10 cellular contexts compared by ENCODE assay signal in genomic region chr12:6965714-6966113, GRCh38. TPM values are rescaled to one million over a fixed set of nuclear protein-coding genes. Genes with fewer than 3 reads are reported as not detected.
A peak's percentile ranks its signal among the peaks of the same experiment; 100 is the strongest.
DNase-seq lines count a peak whose midpoint lies in the region; ATAC-seq lines count a peak whose summit lies in the region.
"Had no signal": no experiment of that assay in that cellular context is flagged by ENCODE, and none has a peak within 500 bp of the region (broad histone marks: within the 10 kb centered on the region; RNA-seq: fewer than 3 reads in every experiment).

No MANE protein-coding gene starts in this region.

- H3K36me3 Mint-ChIP-seq in stimulated activated naive CD8-positive, alpha-beta T cell treated with anti-CD3 and anti-CD28 coated beads, Interleukin-15, Interleukin-2, amounts not matched to agents 100 ng/mL and 50 ng/mL, for 24 hours (ENCODE audit: low read depth): peaks cover 68% of the 10 kb centered on the region
- H3K36me3 Mint-ChIP-seq in activated T-helper 1 cell treated with anti-CD3 and anti-CD28 coated beads, Interleukin-12 subunit alpha, Interleukin-12 subunit beta, Interleukin-2, Interleukin-4 antibody, amounts not matched to agents 30 ng/mL and 10 ng/mL and 1 ng/mL, durations not matched to agents 14 hours and 24 hours and 36 hours (ENCODE audit: low read depth): peaks cover 44% of the 10 kb centered on the region

- H3K9ac ChIP-seq in mucosa of rectum (ENCODE audit: low read depth in 1 of 2, low read length in 2 of 2): peak overlapping the region; percentile 33 to 99

- H3K27me3 ChIP-seq in mucosa of rectum (ENCODE audit: control insufficient read depth in 2 of 2, insufficient read depth in 2 of 2, low read length in 2 of 2): no peaks in the 10 kb centered on the region

- H3K4me3 Mint-ChIP-seq in stimulated activated naive CD8-positive, alpha-beta T cell treated with anti-CD3 and anti-CD28 coated beads, Interleukin-15, Interleukin-2, amounts not matched to agents 100 ng/mL and 50 ng/mL, for 24 hours: peak overlapping the region; percentile 45
- no peak overlapping the region for H3K4me3 Mint-ChIP-seq in activated T-helper 1 cell treated with anti-CD3 and anti-CD28 coated beads, Interleukin-12 subunit alpha, Interleukin-12 subunit beta, Interleukin-2, Interleukin-4 antibody, amounts not matched to agents 30 ng/mL and 10 ng/mL and 1 ng/mL, durations not matched to agents 14 hours and 24 hours and 36 hours

- peak overlapping the region; percentile 94 for H3K27ac Mint-ChIP-seq in stimulated activated naive CD8-positive, alpha-beta T cell treated with anti-CD3 and anti-CD28 coated beads, Interleukin-15, Interleukin-2, amounts not matched to agents 100 ng/mL and 50 ng/mL, for 24 hours
- peak overlapping the region; percentile 90 for H3K27ac Mint-ChIP-seq in activated T-helper 1 cell treated with anti-CD3 and anti-CD28 coated beads, Interleukin-12 subunit alpha, Interleukin-12 subunit beta, Interleukin-2, Interleukin-4 antibody, amounts not matched to agents 30 ng/mL and 10 ng/mL and 1 ng/mL, durations not matched to agents 14 hours and 24 hours and 36 hours

- peak overlapping the region; percentile 85 to 98 for H3K27ac ChIP-seq in mucosa of rectum (ENCODE audit: low read depth in 2 of 2, low read length in 2 of 2)

- H3K27me3 Mint-ChIP-seq in stimulated activated naive CD8-positive, alpha-beta T cell treated with anti-CD3 and anti-CD28 coated beads, Interleukin-15, Interleukin-2, amounts not matched to agents 100 ng/mL and 50 ng/mL, for 24 hours: no peaks in the 10 kb centered on the region
- no peaks in the 10 kb centered on the region for H3K27me3 Mint-ChIP-seq in activated T-helper 1 cell treated with anti-CD3 and anti-CD28 coated beads, Interleukin-12 subunit alpha, Interleukin-12 subunit beta, Interleukin-2, Interleukin-4 antibody, amounts not matched to agents 30 ng/mL and 10 ng/mL and 1 ng/mL, durations not matched to agents 14 hours and 24 hours and 36 hours (ENCODE audit: insufficient read depth)

- H3K4me3 ChIP-seq in mucosa of rectum (ENCODE audit: low read length in 2 of 2): peak overlapping the region in 1 of 2 donors; percentile 47

- peaks cover 80% of the 10 kb centered on the region for H3K4me1 Mint-ChIP-seq in stimulated activated naive CD8-positive, alpha-beta T cell treated with anti-CD3 and anti-CD28 coated beads, Interleukin-15, Interleukin-2, amounts not matched to agents 100 ng/mL and 50 ng/mL, for 24 hours (ENCODE audit: low read depth)
- H3K4me1 Mint-ChIP-seq in activated T-helper 1 cell treated with anti-CD3 and anti-CD28 coated beads, Interleukin-12 subunit alpha, Interleukin-12 subunit beta, Interleukin-2, Interleukin-4 antibody, amounts not matched to agents 30 ng/mL and 10 ng/mL and 1 ng/mL, durations not matched to agents 14 hours and 24 hours and 36 hours (ENCODE audit: low read depth): peaks cover 54% of the 10 kb centered on the region

- H3K36me3 ChIP-seq in mucosa of rectum (ENCODE audit: control insufficient read depth in 2 of 2, insufficient read depth in 2 of 2, low read length in 2 of 2): peaks cover 35% of the 10 kb centered on the region in 2 donors

- H3K9me3 Mint-ChIP-seq in stimulated activated naive CD8-positive, alpha-beta T cell treated with anti-CD3 and anti-CD28 coated beads, Interleukin-15, Interleukin-2, amounts not matched to agents 100 ng/mL and 50 ng/mL, for 24 hours: no peaks in the 10 kb centered on the region
- H3K9me3 Mint-ChIP-seq in activated T-helper 1 cell treated with anti-CD3 and anti-CD28 coated beads, Interleukin-12 subunit alpha, Interleukin-12 subunit beta, Interleukin-2, Interleukin-4 antibody, amounts not matched to agents 30 ng/mL and 10 ng/mL and 1 ng/mL, durations not matched to agents 14 hours and 24 hours and 36 hours: no peaks in the 10 kb centered on the region

- ATAC-seq in stimulated activated naive CD8-positive, alpha-beta T cell treated with anti-CD3 and anti-CD28 coated beads, Interleukin-15, Interleukin-2, amounts not matched to agents 100 U/mL and 50 U/mL, for 24 hours: no peak
- no peak for ATAC-seq in GM21576 (IDR thresholded peaks at IDR 0.05; ENCODE audit: unreplicated experiment)

- intact Hi-C loops in activated T-helper 1 cell treated with anti-CD3 and anti-CD28 coated beads, Interleukin-12 subunit alpha, Interleukin-12 subunit beta, Interleukin-2, Interleukin-4 antibody, amounts not matched to agents 30 ng/mL and 10 ng/mL and 1 ng/mL, durations not matched to agents 14 hours and 24 hours and 36 hours (cut with micrococcal nuclease): loop anchor here (1.0 kb wide), 2 partner anchors 21 to 41 kb away; partner anchors contain the start of gene C12orf57

- H3K4me1 ChIP-seq in mucosa of rectum (ENCODE audit: control insufficient read depth in 2 of 2, insufficient read depth in 2 of 2, low read length in 2 of 2): peaks cover 57 to 63% of the 10 kb centered on the region in 2 donors

- no peak for DNase-seq in stimulated activated naive CD8-positive, alpha-beta T cell treated with anti-CD3 and anti-CD28 coated beads, Interleukin-15, Interleukin-2, amounts not matched to agents 100 U/mL and 50 U/mL, for 24 hours
- DNase-seq in activated T-helper 1 cell treated with anti-CD3 and anti-CD28 coated beads, Interleukin-12 subunit alpha, Interleukin-12 subunit beta, Interleukin-2, Interleukin-4 antibody, amounts not matched to agents 30 ng/mL and 10 ng/mL and 1 ng/mL, durations not matched to agents 14 hours and 24 hours and 36 hours (ENCODE audit: low spot score): no peak
- DNase-seq in iPS-NIHi7 (ENCODE audit: extremely low spot score) (no peak), DMS114 treated with DMSO at 0.1 percent for 48 hours (lab: John Stamatoyannopoulos, UW; ENCODE audit: unreplicated experiment) (no peak)
- DNase-seq in stimulated activated CD8-positive, alpha-beta memory T cell treated with anti-CD3 and anti-CD28 coated beads, Interleukin-4, amount 100 ng/mL, for 48 hours: no peak

- no peaks in the 10 kb centered on the region for H3K9me3 ChIP-seq in mucosa of rectum (ENCODE audit: control insufficient read depth in 2 of 2, low read length in 2 of 2)

RNA-seq across cellular contexts. Expression of gene PHB2, which starts 4.8 kb away (rescaled TPM):
- total RNA-seq in activated T-helper 1 cell treated with anti-CD3 and anti-CD28 coated beads, Interleukin-12 subunit alpha, Interleukin-12 subunit beta, Interleukin-2, Interleukin-4 antibody, amounts not matched to agents 30 ng/mL and 10 ng/mL and 1 ng/mL, durations not matched to agents 14 hours and 24 hours and 36 hours: 456 and 469 TPM in 2 replicates

RNA-seq across cellular contexts. Expression of gene EMG1, which starts 5.0 kb away (rescaled TPM):
- total RNA-seq in activated T-helper 1 cell treated with anti-CD3 and anti-CD28 coated beads, Interleukin-12 subunit alpha, Interleukin-12 subunit beta, Interleukin-2, Interleukin-4 antibody, amounts not matched to agents 30 ng/mL and 10 ng/mL and 1 ng/mL, durations not matched to agents 14 hours and 24 hours and 36 hours: 132 and 134 TPM in 2 replicates

RNA-seq across cellular contexts. Expression of gene PTPN6, which starts 14.6 kb away (rescaled TPM):
- 332 and 341 TPM in 2 replicates for total RNA-seq in activated T-helper 1 cell treated with anti-CD3 and anti-CD28 coated beads, Interleukin-12 subunit alpha, Interleukin-12 subunit beta, Interleukin-2, Interleukin-4 antibody, amounts not matched to agents 30 ng/mL and 10 ng/mL and 1 ng/mL, durations not matched to agents 14 hours and 24 hours and 36 hours

RNA-seq across cellular contexts. Expression of gene C12orf57, which starts 21.9 kb away (rescaled TPM):
- total RNA-seq in activated T-helper 1 cell treated with anti-CD3 and anti-CD28 coated beads, Interleukin-12 subunit alpha, Interleukin-12 subunit beta, Interleukin-2, Interleukin-4 antibody, amounts not matched to agents 30 ng/mL and 10 ng/mL and 1 ng/mL, durations not matched to agents 14 hours and 24 hours and 36 hours: 190 and 197 TPM in 2 replicates

RNA-seq across cellular contexts. Expression of gene RNU7-1, which starts 22.1 kb away (rescaled TPM):
- not detected in 2 replicates for total RNA-seq in activated T-helper 1 cell treated with anti-CD3 and anti-CD28 coated beads, Interleukin-12 subunit alpha, Interleukin-12 subunit beta, Interleukin-2, Interleukin-4 antibody, amounts not matched to agents 30 ng/mL and 10 ng/mL and 1 ng/mL, durations not matched to agents 14 hours and 24 hours and 36 hours
- total RNA-seq: HT1080, NCI-H460 had no signal
